Comparison of ENCODE assay signal across 1 cellular context in the genomic region with DNA sequence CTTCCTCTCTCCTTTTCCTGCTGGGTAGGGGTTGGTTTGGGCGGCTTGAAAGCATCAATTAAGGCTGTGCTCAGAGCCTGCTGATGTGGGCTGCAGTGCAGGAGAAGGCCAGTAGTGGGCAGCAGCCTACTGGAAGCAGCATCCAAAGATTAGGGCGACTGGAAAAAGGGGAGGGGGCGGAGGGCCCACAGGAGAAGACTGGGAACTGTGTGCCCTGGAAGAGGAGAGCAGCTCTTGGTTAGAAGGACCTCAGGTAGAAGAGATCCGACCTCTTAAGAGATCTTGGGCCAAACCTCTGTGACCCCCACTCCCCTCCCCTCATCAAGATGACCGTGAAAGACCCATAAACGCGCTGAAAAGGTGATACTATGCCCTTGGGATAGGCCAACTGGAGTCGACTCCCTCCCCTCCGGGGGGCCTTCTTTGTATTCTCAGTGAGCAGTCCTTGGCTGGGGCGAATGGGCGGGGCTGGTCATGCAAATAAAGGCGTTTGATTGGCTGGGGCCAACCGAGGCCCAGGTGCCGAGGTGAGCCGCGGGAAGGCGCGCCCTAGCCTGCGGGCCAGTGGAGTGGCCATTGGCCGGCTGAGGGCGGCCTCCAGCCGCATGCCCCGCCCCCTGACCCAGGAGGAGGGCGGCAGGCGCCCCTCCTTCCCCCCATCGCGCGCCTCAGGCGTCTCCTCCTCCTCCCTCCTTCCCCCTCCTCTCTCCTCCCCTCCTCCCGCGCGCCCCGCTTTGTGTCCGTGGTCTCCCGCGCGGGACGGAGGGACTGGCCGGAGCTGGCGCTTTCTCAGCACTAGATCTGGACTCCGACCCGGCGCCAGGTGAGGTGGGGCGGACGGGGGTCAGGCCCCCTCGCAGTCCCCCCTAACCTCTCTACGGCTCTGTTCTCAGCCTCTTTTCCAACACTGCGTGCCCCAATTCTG.
A peak's percentile ranks its signal among the peaks of the same experiment; 100 is the strongest.
TF ChIP-seq lines count a peak whose summit lies in the region.

No MANE protein-coding gene starts in this region.

TF ChIP-seq in HepG2, 621 proteins besides CTCF, POLR2A, EP300 and RAD21 (continued from another document):
- TF ChIP-seq, protein P1, sequence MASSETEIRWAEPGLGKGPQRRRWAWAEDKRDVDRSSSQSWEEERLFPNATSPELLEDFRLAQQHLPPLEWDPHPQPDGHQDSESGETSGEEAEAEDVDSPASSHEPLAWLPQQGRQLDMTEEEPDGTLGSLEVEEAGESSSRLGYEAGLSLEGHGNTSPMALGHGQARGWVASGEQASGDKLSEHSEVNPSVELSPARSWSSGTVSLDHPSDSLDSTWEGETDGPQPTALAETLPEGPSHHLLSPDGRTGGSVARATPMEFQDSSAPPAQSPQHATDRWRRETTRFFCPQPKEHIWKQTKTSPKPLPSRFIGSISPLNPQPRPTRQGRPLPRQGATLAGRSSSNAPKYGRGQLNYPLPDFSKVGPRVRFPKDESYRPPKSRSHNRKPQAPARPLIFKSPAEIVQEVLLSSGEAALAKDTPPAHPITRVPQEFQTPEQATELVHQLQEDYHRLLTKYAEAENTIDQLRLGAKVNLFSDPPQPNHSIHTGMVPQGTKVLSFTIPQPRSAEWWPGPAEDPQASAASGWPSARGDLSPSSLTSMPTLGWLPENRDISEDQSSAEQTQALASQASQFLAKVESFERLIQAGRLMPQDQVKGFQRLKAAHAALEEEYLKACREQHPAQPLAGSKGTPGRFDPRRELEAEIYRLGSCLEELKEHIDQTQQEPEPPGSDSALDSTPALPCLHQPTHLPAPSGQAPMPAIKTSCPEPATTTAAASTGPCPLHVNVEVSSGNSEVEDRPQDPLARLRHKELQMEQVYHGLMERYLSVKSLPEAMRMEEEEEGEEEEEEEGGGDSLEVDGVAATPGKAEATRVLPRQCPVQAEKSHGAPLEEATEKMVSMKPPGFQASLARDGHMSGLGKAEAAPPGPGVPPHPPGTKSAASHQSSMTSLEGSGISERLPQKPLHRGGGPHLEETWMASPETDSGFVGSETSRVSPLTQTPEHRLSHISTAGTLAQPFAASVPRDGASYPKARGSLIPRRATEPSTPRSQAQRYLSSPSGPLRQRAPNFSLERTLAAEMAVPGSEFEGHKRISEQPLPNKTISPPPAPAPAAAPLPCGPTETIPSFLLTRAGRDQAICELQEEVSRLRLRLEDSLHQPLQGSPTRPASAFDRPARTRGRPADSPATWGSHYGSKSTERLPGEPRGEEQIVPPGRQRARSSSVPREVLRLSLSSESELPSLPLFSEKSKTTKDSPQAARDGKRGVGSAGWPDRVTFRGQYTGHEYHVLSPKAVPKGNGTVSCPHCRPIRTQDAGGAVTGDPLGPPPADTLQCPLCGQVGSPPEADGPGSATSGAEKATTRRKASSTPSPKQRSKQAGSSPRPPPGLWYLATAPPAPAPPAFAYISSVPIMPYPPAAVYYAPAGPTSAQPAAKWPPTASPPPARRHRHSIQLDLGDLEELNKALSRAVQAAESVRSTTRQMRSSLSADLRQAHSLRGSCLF (CRISPR knock-in tag; IDR thresholded peaks at IDR 0.05; ENCODE audit: borderline replicate concordance), result no peak
- TF ChIP-seq ZNF713 (CRISPR knock-in tag; IDR thresholded peaks at IDR 0.05) (no peak), SCMH1 (CRISPR knock-in tag; IDR thresholded peaks at IDR 0.05; ENCODE audit: borderline replicate concordance) (no peak), HNF4A (CRISPR knock-in tag; IDR thresholded peaks at IDR 0.05) (no peak), NFYB (CRISPR knock-in tag; IDR thresholded peaks at IDR 0.05) (peak; percentile 67), SOX6 (IDR thresholded peaks at IDR 0.05) (no peak), SOX6 (CRISPR knock-in tag; IDR thresholded peaks at IDR 0.05) (peak; percentile 44; the same call in 1 of the 2 replicates), ZFY (CRISPR knock-in tag; IDR thresholded peaks at IDR 0.05) (no peak), SP1 (IDR thresholded peaks at IDR 0.05) (no peak), SP1 (CRISPR knock-in tag; IDR thresholded peaks at IDR 0.05) (peak; percentile 24; the same call in 1 of the 2 replicates), SAFB2 (CRISPR knock-in tag; IDR thresholded peaks at IDR 0.05; ENCODE audit: borderline replicate concordance, low read depth) (no peak), CAMTA2 (CRISPR knock-in tag; IDR thresholded peaks at IDR 0.05; ENCODE audit: borderline replicate concordance) (no peak), XRCC5 (optimal IDR thresholded peaks at IDR 0.05; ENCODE audit: low read length) (peak; percentile 69), HMG20B (CRISPR knock-in tag; conservative IDR thresholded peaks at IDR 0.05) (no peak), HNRNPUL1 (IDR thresholded peaks at IDR 0.05; ENCODE audit: low read depth, low read length) (no peak), ZNF335 (CRISPR knock-in tag; IDR thresholded peaks at IDR 0.05) (no peak), RBM39 (IDR thresholded peaks at IDR 0.05; ENCODE audit: low read depth, low read length, poor library complexity, severe bottlenecking) (no peak), REL (CRISPR knock-in tag; conservative IDR thresholded peaks at IDR 0.05) (no peak), ZNF382 (CRISPR knock-in tag; IDR thresholded peaks at IDR 0.05; ENCODE audit: borderline replicate concordance) (no peak), WIZ (CRISPR knock-in tag; IDR thresholded peaks at IDR 0.05) (no peak), ZMYM2 (CRISPR knock-in tag; IDR thresholded peaks at IDR 0.05) (no peak), TSC22D2 (CRISPR knock-in tag; IDR thresholded peaks at IDR 0.05; ENCODE audit: borderline replicate concordance) (no peak), SMARCE1 (IDR thresholded peaks at IDR 0.05; ENCODE audit: borderline replicate concordance) (no peak), SNAI1 (CRISPR knock-in tag; IDR thresholded peaks at IDR 0.05; ENCODE audit: borderline replicate concordance) (no peak), ZZZ3 (CRISPR knock-in tag; IDR thresholded peaks at IDR 0.05; ENCODE audit: borderline replicate concordance) (no peak), MAZ (IDR thresholded peaks at IDR 0.05; ENCODE audit: borderline replicate concordance, low read depth, low read length) (peak; percentile 26; the same call in 1 of the 2 replicates), MAZ (CRISPR knock-in tag; IDR thresholded peaks at IDR 0.05; ENCODE audit: low read depth) (no peak)
- TF ChIP-seq, protein P2, sequence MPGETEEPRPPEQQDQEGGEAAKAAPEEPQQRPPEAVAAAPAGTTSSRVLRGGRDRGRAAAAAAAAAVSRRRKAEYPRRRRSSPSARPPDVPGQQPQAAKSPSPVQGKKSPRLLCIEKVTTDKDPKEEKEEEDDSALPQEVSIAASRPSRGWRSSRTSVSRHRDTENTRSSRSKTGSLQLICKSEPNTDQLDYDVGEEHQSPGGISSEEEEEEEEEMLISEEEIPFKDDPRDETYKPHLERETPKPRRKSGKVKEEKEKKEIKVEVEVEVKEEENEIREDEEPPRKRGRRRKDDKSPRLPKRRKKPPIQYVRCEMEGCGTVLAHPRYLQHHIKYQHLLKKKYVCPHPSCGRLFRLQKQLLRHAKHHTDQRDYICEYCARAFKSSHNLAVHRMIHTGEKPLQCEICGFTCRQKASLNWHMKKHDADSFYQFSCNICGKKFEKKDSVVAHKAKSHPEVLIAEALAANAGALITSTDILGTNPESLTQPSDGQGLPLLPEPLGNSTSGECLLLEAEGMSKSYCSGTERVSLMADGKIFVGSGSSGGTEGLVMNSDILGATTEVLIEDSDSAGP (CRISPR knock-in tag; IDR thresholded peaks at IDR 0.05; ENCODE audit: borderline replicate concordance), result peak; percentile 9; the same call in 1 of the 2 replicates
- TF ChIP-seq, protein P3, sequence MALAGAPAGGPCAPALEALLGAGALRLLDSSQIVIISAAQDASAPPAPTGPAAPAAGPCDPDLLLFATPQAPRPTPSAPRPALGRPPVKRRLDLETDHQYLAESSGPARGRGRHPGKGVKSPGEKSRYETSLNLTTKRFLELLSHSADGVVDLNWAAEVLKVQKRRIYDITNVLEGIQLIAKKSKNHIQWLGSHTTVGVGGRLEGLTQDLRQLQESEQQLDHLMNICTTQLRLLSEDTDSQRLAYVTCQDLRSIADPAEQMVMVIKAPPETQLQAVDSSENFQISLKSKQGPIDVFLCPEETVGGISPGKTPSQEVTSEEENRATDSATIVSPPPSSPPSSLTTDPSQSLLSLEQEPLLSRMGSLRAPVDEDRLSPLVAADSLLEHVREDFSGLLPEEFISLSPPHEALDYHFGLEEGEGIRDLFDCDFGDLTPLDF (CRISPR knock-in tag; IDR thresholded peaks at IDR 0.05), result no peak
- TF ChIP-seq, protein P4, sequence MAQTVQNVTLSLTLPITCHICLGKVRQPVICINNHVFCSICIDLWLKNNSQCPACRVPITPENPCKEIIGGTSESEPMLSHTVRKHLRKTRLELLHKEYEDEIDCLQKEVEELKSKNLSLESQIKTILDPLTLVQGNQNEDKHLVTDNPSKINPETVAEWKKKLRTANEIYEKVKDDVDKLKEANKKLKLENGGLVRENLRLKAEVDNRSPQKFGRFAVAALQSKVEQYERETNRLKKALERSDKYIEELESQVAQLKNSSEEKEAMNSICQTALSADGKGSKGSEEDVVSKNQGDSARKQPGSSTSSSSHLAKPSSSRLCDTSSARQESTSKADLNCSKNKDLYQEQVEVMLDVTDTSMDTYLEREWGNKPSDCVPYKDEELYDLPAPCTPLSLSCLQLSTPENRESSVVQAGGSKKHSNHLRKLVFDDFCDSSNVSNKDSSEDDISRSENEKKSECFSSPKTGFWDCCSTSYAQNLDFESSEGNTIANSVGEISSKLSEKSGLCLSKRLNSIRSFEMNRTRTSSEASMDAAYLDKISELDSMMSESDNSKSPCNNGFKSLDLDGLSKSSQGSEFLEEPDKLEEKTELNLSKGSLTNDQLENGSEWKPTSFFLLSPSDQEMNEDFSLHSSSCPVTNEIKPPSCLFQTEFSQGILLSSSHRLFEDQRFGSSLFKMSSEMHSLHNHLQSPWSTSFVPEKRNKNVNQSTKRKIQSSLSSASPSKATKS (CRISPR knock-in tag; IDR thresholded peaks at IDR 0.05), result no peak
- TF ChIP-seq, protein P5, sequence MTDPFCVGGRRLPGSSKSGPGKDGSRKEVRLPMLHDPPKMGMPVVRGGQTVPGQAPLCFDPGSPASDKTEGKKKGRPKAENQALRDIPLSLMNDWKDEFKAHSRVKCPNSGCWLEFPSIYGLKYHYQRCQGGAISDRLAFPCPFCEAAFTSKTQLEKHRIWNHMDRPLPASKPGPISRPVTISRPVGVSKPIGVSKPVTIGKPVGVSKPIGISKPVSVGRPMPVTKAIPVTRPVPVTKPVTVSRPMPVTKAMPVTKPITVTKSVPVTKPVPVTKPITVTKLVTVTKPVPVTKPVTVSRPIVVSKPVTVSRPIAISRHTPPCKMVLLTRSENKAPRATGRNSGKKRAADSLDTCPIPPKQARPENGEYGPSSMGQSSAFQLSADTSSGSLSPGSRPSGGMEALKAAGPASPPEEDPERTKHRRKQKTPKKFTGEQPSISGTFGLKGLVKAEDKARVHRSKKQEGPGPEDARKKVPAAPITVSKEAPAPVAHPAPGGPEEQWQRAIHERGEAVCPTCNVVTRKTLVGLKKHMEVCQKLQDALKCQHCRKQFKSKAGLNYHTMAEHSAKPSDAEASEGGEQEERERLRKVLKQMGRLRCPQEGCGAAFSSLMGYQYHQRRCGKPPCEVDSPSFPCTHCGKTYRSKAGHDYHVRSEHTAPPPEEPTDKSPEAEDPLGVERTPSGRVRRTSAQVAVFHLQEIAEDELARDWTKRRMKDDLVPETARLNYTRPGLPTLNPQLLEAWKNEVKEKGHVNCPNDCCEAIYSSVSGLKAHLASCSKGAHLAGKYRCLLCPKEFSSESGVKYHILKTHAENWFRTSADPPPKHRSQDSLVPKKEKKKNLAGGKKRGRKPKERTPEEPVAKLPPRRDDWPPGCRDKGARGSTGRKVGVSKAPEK (CRISPR knock-in tag; IDR thresholded peaks at IDR 0.05; ENCODE audit: borderline replicate concordance), result no peak
- TF ChIP-seq, protein P6, sequence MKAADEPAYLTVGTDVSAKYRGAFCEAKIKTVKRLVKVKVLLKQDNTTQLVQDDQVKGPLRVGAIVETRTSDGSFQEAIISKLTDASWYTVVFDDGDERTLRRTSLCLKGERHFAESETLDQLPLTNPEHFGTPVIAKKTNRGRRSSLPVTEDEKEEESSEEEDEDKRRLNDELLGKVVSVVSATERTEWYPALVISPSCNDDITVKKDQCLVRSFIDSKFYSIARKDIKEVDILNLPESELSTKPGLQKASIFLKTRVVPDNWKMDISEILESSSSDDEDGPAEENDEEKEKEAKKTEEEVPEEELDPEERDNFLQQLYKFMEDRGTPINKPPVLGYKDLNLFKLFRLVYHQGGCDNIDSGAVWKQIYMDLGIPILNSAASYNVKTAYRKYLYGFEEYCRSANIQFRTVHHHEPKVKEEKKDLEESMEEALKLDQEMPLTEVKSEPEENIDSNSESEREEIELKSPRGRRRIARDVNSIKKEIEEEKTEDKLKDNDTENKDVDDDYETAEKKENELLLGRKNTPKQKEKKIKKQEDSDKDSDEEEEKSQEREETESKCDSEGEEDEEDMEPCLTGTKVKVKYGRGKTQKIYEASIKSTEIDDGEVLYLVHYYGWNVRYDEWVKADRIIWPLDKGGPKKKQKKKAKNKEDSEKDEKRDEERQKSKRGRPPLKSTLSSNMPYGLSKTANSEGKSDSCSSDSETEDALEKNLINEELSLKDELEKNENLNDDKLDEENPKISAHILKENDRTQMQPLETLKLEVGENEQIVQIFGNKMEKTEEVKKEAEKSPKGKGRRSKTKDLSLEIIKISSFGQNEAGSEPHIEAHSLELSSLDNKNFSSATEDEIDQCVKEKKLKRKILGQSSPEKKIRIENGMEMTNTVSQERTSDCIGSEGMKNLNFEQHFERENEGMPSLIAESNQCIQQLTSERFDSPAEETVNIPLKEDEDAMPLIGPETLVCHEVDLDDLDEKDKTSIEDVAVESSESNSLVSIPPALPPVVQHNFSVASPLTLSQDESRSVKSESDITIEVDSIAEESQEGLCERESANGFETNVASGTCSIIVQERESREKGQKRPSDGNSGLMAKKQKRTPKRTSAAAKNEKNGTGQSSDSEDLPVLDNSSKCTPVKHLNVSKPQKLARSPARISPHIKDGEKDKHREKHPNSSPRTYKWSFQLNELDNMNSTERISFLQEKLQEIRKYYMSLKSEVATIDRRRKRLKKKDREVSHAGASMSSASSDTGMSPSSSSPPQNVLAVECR (CRISPR knock-in tag; IDR thresholded peaks at IDR 0.05; ENCODE audit: borderline replicate concordance), result peak; percentile 19; the same call in 1 of the 2 replicates
TF ChIP-seq in HepG2: peak in this region for 30.
